In genomic region chr14:50363734-50364113, GRCh38 we compare ENCODE assay signal across 8 cellular contexts. TPM values are rescaled to one million over a fixed set of nuclear protein-coding genes. Genes with fewer than 3 reads are reported as not detected.
DNase-seq lines count a peak whose midpoint lies in the region; ATAC-seq and TF ChIP-seq lines count a peak whose summit lies in the region.

No MANE protein-coding gene starts in this region.

- peak overlapping the region; percentile 80 for H3K4me3 Mint-ChIP-seq in activated CD8-positive, alpha-beta T cell treated with anti-CD3 and anti-CD28 coated beads, Interleukin-2, amount 10 ng/mL, durations not matched to agents 7 days and 5 days
- H3K4me3 Mint-ChIP-seq in Calu3 (ENCODE audit: low read depth, unreplicated experiment): no peak overlapping the region

- H3K27me3 Mint-ChIP-seq in activated CD8-positive, alpha-beta T cell treated with anti-CD3 and anti-CD28 coated beads, Interleukin-2, amount 10 ng/mL, durations not matched to agents 7 days and 5 days (ENCODE audit: low read depth): no peaks in the 10 kb centered on the region
- no peaks in the 10 kb centered on the region for H3K27me3 Mint-ChIP-seq in Calu3 (ENCODE audit: unreplicated experiment)

- peak; percentile 38 for DNase-seq in EH (ENCODE audit: low read depth)
- peak; percentile 78 for DNase-seq in HT1080 (ENCODE audit: low read depth)
- peak; percentile 77 for DNase-seq in activated CD8-positive, alpha-beta T cell treated with anti-CD3 and anti-CD28 coated beads, Interleukin-2, amount 10 ng/mL, durations not matched to agents 7 days and 5 days
- DNase-seq in left cardiac atrium: no peak
- DNase-seq in stimulated activated CD8-positive, alpha-beta memory T cell treated with anti-CD3 and anti-CD28 coated beads, Interleukin-7, amount 100 ng/mL, for 4 hours (ENCODE audit: low read depth in 2 of 2): peak; percentile 9 to 18
- DNase-seq in Calu3: no peak
- no peak for DNase-seq in NCI-H1694 (lab: John Stamatoyannopoulos, UW)

- ATAC-seq in GM21381 (IDR thresholded peaks at IDR 0.05; ENCODE audit: unreplicated experiment) (peak; percentile 95), left cardiac atrium (peak; percentile 74 to 88)
- peak; percentile 92 for ATAC-seq in activated CD8-positive, alpha-beta T cell treated with anti-CD3 and anti-CD28 coated beads, Interleukin-2, amount 10 ng/mL, durations not matched to agents 7 days and 5 days

- BruUV-seq in Calu3 (replicated peaks; lab: Mats Ljungman, UMichigan): no TSS peak

- POLR2A ChIA-PET in activated CD8-positive, alpha-beta T cell treated with anti-CD3 and anti-CD28 coated beads, Interleukin-2, amount 10 ng/mL, durations not matched to agents 7 days and 5 days (lab: Charles Lee): interaction anchor here (0.6 to 3.2 kb wide), 9 partner anchors 11 to 730 kb away, joined by 3 to 25 read pairs (median 3); partner anchors contain the start of genes DMAC2L, L2HGDH and MAP4K5

- no peak for TF ChIP-seq CTCF in Calu3 (IDR thresholded peaks at IDR 0.05; ENCODE audit: unreplicated experiment)

- peaks cover 4% of the 10 kb centered on the region for H3K9me3 Mint-ChIP-seq in activated CD8-positive, alpha-beta T cell treated with anti-CD3 and anti-CD28 coated beads, Interleukin-2, amount 10 ng/mL, durations not matched to agents 7 days and 5 days (ENCODE audit: insufficient read depth)
- H3K9me3 Mint-ChIP-seq in Calu3 (ENCODE audit: low read depth, unreplicated experiment): no peaks in the 10 kb centered on the region

- peaks cover 38% of the 10 kb centered on the region for H3K4me1 Mint-ChIP-seq in activated CD8-positive, alpha-beta T cell treated with anti-CD3 and anti-CD28 coated beads, Interleukin-2, amount 10 ng/mL, durations not matched to agents 7 days and 5 days (ENCODE audit: low read depth)
- peaks cover 26% of the 10 kb centered on the region for H3K4me1 Mint-ChIP-seq in Calu3 (ENCODE audit: low read depth, unreplicated experiment)

- CTCF ChIA-PET in activated CD8-positive, alpha-beta T cell treated with anti-CD3 and anti-CD28 coated beads, Interleukin-2, amount 10 ng/mL, durations not matched to agents 7 days and 5 days (lab: Charles Lee): interaction anchor here (0.9 to 6.2 kb wide), 4 partner anchors 20 to 497 kb away, joined by 3 to 29 read pairs (median 3); no protein-coding TSS in a partner anchor
- CTCF ChIA-PET in Calu3 (lab: Charles Lee): no interaction called here

- H3K27ac Mint-ChIP-seq in activated CD8-positive, alpha-beta T cell treated with anti-CD3 and anti-CD28 coated beads, Interleukin-2, amount 10 ng/mL, durations not matched to agents 7 days and 5 days: peak overlapping the region; percentile 96
- H3K27ac Mint-ChIP-seq in Calu3 (ENCODE audit: unreplicated experiment): no peak overlapping the region

- intact Hi-C loops in left cardiac atrium (cut with DNase I) (no loop called here), Calu3 (cut with micrococcal nuclease; ENCODE audit: unreplicated experiment) (loop anchor here (2.0 kb wide), 1 partner anchor 33 kb away; the partner anchor contains the start of gene CDKL1)

- H3K36me3 Mint-ChIP-seq in activated CD8-positive, alpha-beta T cell treated with anti-CD3 and anti-CD28 coated beads, Interleukin-2, amount 10 ng/mL, durations not matched to agents 7 days and 5 days (ENCODE audit: low read depth): peaks cover 18% of the 10 kb centered on the region
- H3K36me3 Mint-ChIP-seq in Calu3 (ENCODE audit: insufficient read depth, unreplicated experiment): no peaks in the 10 kb centered on the region

RNA-seq across cellular contexts. Expression of gene CDKL1, which starts 33.0 kb away (rescaled TPM):
- total RNA-seq in HT1080 (2014; rRNA removed; shearing (Covaris generic)): 19.9 and 67.8 TPM in 2 replicates
- polyA plus RNA-seq in HT1080 (2015; cell fraction: cytosol; rRNA removed): 3.8 and 5.2 TPM in 2 replicates
- polyA plus RNA-seq in HT1080 (2015; cell fraction: nucleus; rRNA removed): 3.6 and 5.0 TPM in 2 replicates
- 10 to 100 TPM in 1 of 2 experiments, 1 to 10 TPM in 1; 8.1 to 12.0 TPM for total RNA-seq in activated CD8-positive, alpha-beta T cell treated with anti-CD3 and anti-CD28 coated beads, Interleukin-2, amount 10 ng/mL, durations not matched to agents 7 days and 5 days
- total RNA-seq in left cardiac atrium (1 to 10 TPM; 2.9 to 3.0 TPM), Calu3 (2022) (3.0 and 3.7 TPM in 2 replicates)

RNA-seq across cellular contexts. Expression of gene DMAC2L, which starts 51.6 kb away (rescaled TPM):
- 8.9 and 10.8 TPM in 2 replicates for total RNA-seq in HT1080 (2014; rRNA removed; shearing (Covaris generic))
- 15.9 and 16.9 TPM in 2 replicates for polyA plus RNA-seq in HT1080 (2015; cell fraction: cytosol; rRNA removed)
- 12.6 and 16.8 TPM in 2 replicates for polyA plus RNA-seq in HT1080 (2015; cell fraction: nucleus; rRNA removed)
- total RNA-seq in activated CD8-positive, alpha-beta T cell treated with anti-CD3 and anti-CD28 coated beads, Interleukin-2, amount 10 ng/mL, durations not matched to agents 7 days and 5 days: 10 to 100 TPM; 14.9 to 18.6 TPM
- total RNA-seq in left cardiac atrium (10 to 100 TPM; 14.4 to 20.2 TPM), Calu3 (2022) (21.2 and 22.1 TPM in 2 replicates)

RNA-seq across cellular contexts. Expression of gene L2HGDH, which starts 51.7 kb away (rescaled TPM):
- total RNA-seq in HT1080 (2014; rRNA removed; shearing (Covaris generic)): 6.2 and 11.6 TPM in 2 replicates
- 5.9 and 7.8 TPM in 2 replicates for polyA plus RNA-seq in HT1080 (2015; cell fraction: cytosol; rRNA removed)
- polyA plus RNA-seq in HT1080 (2015; cell fraction: nucleus; rRNA removed): 4.8 and 6.6 TPM in 2 replicates
- 10 to 100 TPM; 12.7 to 13.6 TPM for total RNA-seq in activated CD8-positive, alpha-beta T cell treated with anti-CD3 and anti-CD28 coated beads, Interleukin-2, amount 10 ng/mL, durations not matched to agents 7 days and 5 days
- 1 to 10 TPM; 8.8 to 9.2 TPM for total RNA-seq in left cardiac atrium
- total RNA-seq in Calu3 (2022): 13.9 and 15.8 TPM in 2 replicates

Comparison
In these comparisons a context has a peak if more than half of its experiments do, and no peak if none do; other contexts are left out.
1. DNase-seq: peak in EH (single experiment), HT1080 (single experiment), activated CD8-positive, alpha-beta T cell treated with anti-CD3 and anti-CD28 coated beads, Interleukin-2, amount 10 ng/mL, durations not matched to agents 7 days and 5 days (single experiment) and stimulated activated CD8-positive, alpha-beta memory T cell treated with anti-CD3 and anti-CD28 coated beads, Interleukin-7, amount 100 ng/mL, for 4 hours (2 of 2); none in left cardiac atrium (single experiment), Calu3 (single experiment) and NCI-H1694 (single experiment).
2. Peak in every context shown above with its lines, with median percentiles within 50 percentile points of each other: ATAC-seq.